12 cellular contexts compared by ENCODE assay signal in the genomic region with DNA sequence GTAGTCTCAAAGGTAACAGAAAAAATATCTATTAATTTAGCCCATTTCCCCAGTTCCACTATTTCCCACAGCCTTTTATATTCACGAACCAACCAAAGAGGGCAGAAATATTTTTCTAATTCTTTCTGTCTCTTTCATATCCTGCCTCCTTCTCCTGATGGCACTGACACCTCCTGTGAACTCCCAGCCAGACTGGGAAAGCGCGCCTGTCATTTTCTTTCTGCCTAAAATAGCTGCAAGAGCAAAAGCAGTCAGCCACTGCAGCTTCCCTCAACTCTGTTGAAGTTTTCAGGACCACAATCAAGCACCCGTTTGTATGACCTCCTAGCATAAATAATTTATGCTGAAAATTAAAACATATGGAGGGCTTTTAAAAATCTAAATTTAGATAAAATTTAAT.
"Had no signal": no experiment of that assay in that cellular context is flagged by ENCODE, and none has a peak within 500 bp of the region (broad histone marks: within the 10 kb centered on the region; RNA-seq: fewer than 3 reads in every experiment).

No MANE protein-coding gene starts in this region.

- H3K9me3 Mint-ChIP-seq: activated naive CD4-positive, alpha-beta T cell treated with anti-CD3 and anti-CD28 coated beads, Interleukin-2, amount 50 U/mL, for 24 hours; natural killer cell had no signal

- H3K27me3 Mint-ChIP-seq: activated naive CD4-positive, alpha-beta T cell treated with anti-CD3 and anti-CD28 coated beads, Interleukin-2, amount 50 U/mL, for 24 hours had no signal

- H3K4me1 Mint-ChIP-seq: activated naive CD4-positive, alpha-beta T cell treated with anti-CD3 and anti-CD28 coated beads, Interleukin-2, amount 50 U/mL, for 24 hours; natural killer cell had no signal

- H3K9me3 ChIP-seq: psoas muscle had no signal

- DNase-seq: activated CD4-positive, alpha-beta T cell treated with anti-CD3 and anti-CD28 coated beads, Interleukin-2, amount 50 U/mL, for 1 hour; activated CD4-positive, CD25-positive, alpha-beta regulatory T cell; activated effector memory CD4-positive, alpha-beta T cell treated with Interleukin-2 at 50 U/mL for 16 hours; activated T-cell treated with anti-CD3 and anti-CD28 coated beads, Interleukin-2, amount 50 U/mL, for 1 hour; amniotic stem cell; foreskin melanocyte; kidney; natural killer cell; psoas muscle; stimulated activated CD4-positive, alpha-beta T cell treated with anti-CD3 and anti-CD28 coated beads, Interleukin-4, amount 100 ng/mL, for 4 hours; T-helper 2 cell had no signal

- H3K36me3 Mint-ChIP-seq: activated naive CD4-positive, alpha-beta T cell treated with anti-CD3 and anti-CD28 coated beads, Interleukin-2, amount 50 U/mL, for 24 hours; natural killer cell had no signal

- H3K4me3 ChIP-seq: psoas muscle had no signal

- H3K27ac ChIP-seq: psoas muscle had no signal

- H3K4me3 Mint-ChIP-seq: activated naive CD4-positive, alpha-beta T cell treated with anti-CD3 and anti-CD28 coated beads, Interleukin-2, amount 50 U/mL, for 24 hours; natural killer cell had no signal

- H3K27ac Mint-ChIP-seq: activated naive CD4-positive, alpha-beta T cell treated with anti-CD3 and anti-CD28 coated beads, Interleukin-2, amount 50 U/mL, for 24 hours; natural killer cell had no signal

- ATAC-seq: psoas muscle had no signal
